25 cellular contexts compared by ENCODE assay signal in genomic region chr15:69987492-69988482, GRCh38.
A peak's percentile ranks its signal among the peaks of the same experiment; 100 is the strongest.
DNase-seq lines count a peak whose midpoint lies in the region; ATAC-seq and TF ChIP-seq lines count a peak whose summit lies in the region.
"Had no signal": no experiment of that assay in that cellular context is flagged by ENCODE, and none has a peak within 500 bp of the region (broad histone marks: within the 10 kb centered on the region; RNA-seq: fewer than 3 reads in every experiment).

No MANE protein-coding gene starts in this region.

- no peaks in the 10 kb centered on the region for H3K79me2 ChIP-seq in mammary epithelial cell (ENCODE audit: insufficient read depth, low read length)

- H3K27me3 ChIP-seq in breast epithelium (no peaks in the 10 kb centered on the region), mammary epithelial cell (ENCODE audit: insufficient read depth, low read length) (peaks cover 5% of the 10 kb centered on the region), Panc1 (ENCODE audit: control insufficient read depth, insufficient read depth, low read length) (no peaks in the 10 kb centered on the region)

- BruUV-seq in mammary epithelial cell (replicated peaks; lab: Mats Ljungman, UMichigan): no TSS peak
- no TSS peak for BruUV-seq in Panc1 (replicated peaks; lab: Mats Ljungman, UMichigan)

- dilution Hi-C loops in mammary epithelial cell (cut with HindIII; ENCODE audit: low sequenced_read_pairs): no loop called here

- POLR2A ChIA-PET in Panc1 (lab: Charles Lee): no interaction called here

- H3K4me3 ChIP-seq in breast epithelium: no peak overlapping the region
- H3K4me3 ChIP-seq in mammary epithelial cell (replicated peaks in 1 of 3; ENCODE audit: insufficient read depth in 1 of 3, low read depth in 2 of 3, low read length in 3 of 3): no peak overlapping the region
- H3K4me3 ChIP-seq in Panc1 (ENCODE audit: low read depth in 2 of 2, low read length in 2 of 2): no peak overlapping the region
- H3K4me3 ChIP-seq: BLaER1 treated with 17β-estradiol and CSF1 and Interleukin-3, amounts not matched to agents 10 nM and 100 nM; GM23248; K562 had no signal

- 80% methylated on average over 9 of the region's 9 CpGs for WGBS in mammary epithelial cell (ENCODE audit: low coverage, missing lambda C conversion rate)

- H3K9me3 Mint-ChIP-seq in activated T-helper 2 cell treated with anti-CD3 and anti-CD28 coated beads, Interferon-gamma antibody, Interleukin-2, Interleukin-4, amounts not matched to agents 10 μg/mL and 5 μg/mL and 100 μg/mL, durations not matched to agents 14 hours and 24 hours and 36 hours: no peaks in the 10 kb centered on the region
- H3K9me3 Mint-ChIP-seq: activated CD4-positive, alpha-beta T cell treated with anti-CD3 and anti-CD28 coated beads, Interleukin-2, amount 10 ng/mL, durations not matched to agents 7 days and 5 days; dendritic cell treated with granulocyte-macrophage colony-stimulating factor and Interleukin-4, amounts not matched to agents 40 ng/mL and 50 ng/mL, for 4 days; nephron; T-helper 2 cell treated with Interferon-gamma antibody and Interleukin-4, amounts not matched to agents 5 μg/mL and 100 μg/mL, for 36 hours had no signal

- H3K27ac Mint-ChIP-seq in activated T-helper 2 cell treated with anti-CD3 and anti-CD28 coated beads, Interferon-gamma antibody, Interleukin-2, Interleukin-4, amounts not matched to agents 10 μg/mL and 5 μg/mL and 100 μg/mL, durations not matched to agents 14 hours and 24 hours and 36 hours: no peak overlapping the region
- H3K27ac Mint-ChIP-seq: activated CD4-positive, alpha-beta T cell treated with anti-CD3 and anti-CD28 coated beads, Interleukin-2, amount 10 ng/mL, durations not matched to agents 7 days and 5 days; dendritic cell treated with granulocyte-macrophage colony-stimulating factor and Interleukin-4, amounts not matched to agents 40 ng/mL and 50 ng/mL, for 4 days; nephron; T-helper 2 cell treated with Interferon-gamma antibody and Interleukin-4, amounts not matched to agents 5 μg/mL and 100 μg/mL, for 36 hours had no signal

- H3K4me1 ChIP-seq in breast epithelium (no peaks in the 10 kb centered on the region), mammary epithelial cell (ENCODE audit: insufficient read depth, low read length) (no peaks in the 10 kb centered on the region), Panc1 (ENCODE audit: control insufficient read depth, insufficient read depth, low read length) (peaks cover 55% of the 10 kb centered on the region)

- H3K4me3 Mint-ChIP-seq in activated T-helper 2 cell treated with anti-CD3 and anti-CD28 coated beads, Interferon-gamma antibody, Interleukin-2, Interleukin-4, amounts not matched to agents 10 μg/mL and 5 μg/mL and 100 μg/mL, durations not matched to agents 14 hours and 24 hours and 36 hours (ENCODE audit: low read depth): no peak overlapping the region
- H3K4me3 Mint-ChIP-seq: activated CD4-positive, alpha-beta T cell treated with anti-CD3 and anti-CD28 coated beads, Interleukin-2, amount 10 ng/mL, durations not matched to agents 7 days and 5 days; dendritic cell treated with granulocyte-macrophage colony-stimulating factor and Interleukin-4, amounts not matched to agents 40 ng/mL and 50 ng/mL, for 4 days; nephron; T-helper 2 cell treated with Interferon-gamma antibody and Interleukin-4, amounts not matched to agents 5 μg/mL and 100 μg/mL, for 36 hours had no signal

- H3K27ac ChIP-seq in breast epithelium (peak overlapping the region; percentile 3 to 17), mammary epithelial cell (ENCODE audit: insufficient read depth, low read depth, low read length) (no peak overlapping the region), Panc1 (ENCODE audit: low read length) (peak overlapping the region; percentile 89)
- H3K27ac ChIP-seq: BLaER1 treated with 17β-estradiol and CSF1 and Interleukin-3, amounts not matched to agents 10 nM and 100 nM; GM23248 had no signal

- H3K4me1 Mint-ChIP-seq in activated T-helper 2 cell treated with anti-CD3 and anti-CD28 coated beads, Interferon-gamma antibody, Interleukin-2, Interleukin-4, amounts not matched to agents 10 μg/mL and 5 μg/mL and 100 μg/mL, durations not matched to agents 14 hours and 24 hours and 36 hours (ENCODE audit: low read depth): no peaks in the 10 kb centered on the region
- H3K4me1 Mint-ChIP-seq: activated CD4-positive, alpha-beta T cell treated with anti-CD3 and anti-CD28 coated beads, Interleukin-2, amount 10 ng/mL, durations not matched to agents 7 days and 5 days had no signal

- H3K9me3 ChIP-seq in breast epithelium (no peaks in the 10 kb centered on the region), mammary epithelial cell (replicated peaks; ENCODE audit: insufficient read depth, low read length) (no peaks in the 10 kb centered on the region), Panc1 (ENCODE audit: control insufficient read depth, insufficient read depth, low read depth, low read length) (no peaks in the 10 kb centered on the region)
- H3K9me3 ChIP-seq: BLaER1 treated with 17β-estradiol and CSF1 and Interleukin-3, amounts not matched to agents 10 nM and 100 nM had no signal

- no peak overlapping the region for H2AFZ ChIP-seq in mammary epithelial cell (ENCODE audit: low read depth, low read length)
- H2AFZ ChIP-seq: GM23248 had no signal

- H4K20me1 ChIP-seq in mammary epithelial cell (ENCODE audit: insufficient read depth, low read length): no peaks in the 10 kb centered on the region

- CTCF ChIA-PET in mammary epithelial cell (lab: Charles Lee; ENCODE audit: low non-redundant PET) (no interaction called here), Panc1 (lab: Charles Lee) (no interaction called here)

- H3K36me3 ChIP-seq in breast epithelium (no peaks in the 10 kb centered on the region), mammary epithelial cell (ENCODE audit: insufficient read depth, low read length) (no peaks in the 10 kb centered on the region), Panc1 (ENCODE audit: control insufficient read depth, insufficient read depth, low read length) (no peaks in the 10 kb centered on the region)
- H3K36me3 ChIP-seq: BLaER1 treated with 17β-estradiol and CSF1 and Interleukin-3, amounts not matched to agents 10 nM and 100 nM had no signal

- no peaks in the 10 kb centered on the region for H3K36me3 Mint-ChIP-seq in activated T-helper 2 cell treated with anti-CD3 and anti-CD28 coated beads, Interferon-gamma antibody, Interleukin-2, Interleukin-4, amounts not matched to agents 10 μg/mL and 5 μg/mL and 100 μg/mL, durations not matched to agents 14 hours and 24 hours and 36 hours (ENCODE audit: low read depth)

- ATAC-seq in Panc1 (peak; percentile 86), HG02763 (IDR thresholded peaks at IDR 0.05; ENCODE audit: unreplicated experiment) (no peak)
- ATAC-seq: K562, right cardiac atrium had no signal

- H3K27me3 Mint-ChIP-seq in activated T-helper 2 cell treated with anti-CD3 and anti-CD28 coated beads, Interferon-gamma antibody, Interleukin-2, Interleukin-4, amounts not matched to agents 10 μg/mL and 5 μg/mL and 100 μg/mL, durations not matched to agents 14 hours and 24 hours and 36 hours (ENCODE audit: low read depth): peaks cover 10% of the 10 kb centered on the region

- TF ChIP-seq POLR2A in breast epithelium (IDR thresholded peaks at IDR 0.05): no peak

- intact Hi-C loops in breast epithelium (cut with DNase I; ENCODE audit: low total_unique reads): no loop called here
- intact Hi-C loops in mammary epithelial cell (cut with micrococcal nuclease): no loop called here
- intact Hi-C loops in Panc1 (cut with micrococcal nuclease; ENCODE audit: unreplicated experiment): no loop called here
- intact Hi-C loops in activated T-helper 2 cell treated with anti-CD3 and anti-CD28 coated beads, Interferon-gamma antibody, Interleukin-2, Interleukin-4, amounts not matched to agents 10 μg/mL and 5 μg/mL and 100 μg/mL, durations not matched to agents 14 hours and 24 hours and 36 hours (cut with micrococcal nuclease): no loop called here

- TF ChIP-seq CTCF in breast epithelium (IDR thresholded peaks at IDR 0.05) (no peak), mammary epithelial cell (conservative IDR thresholded peaks at IDR 0.05 in 1 of 2, IDR thresholded peaks at IDR 0.05 in 1 of 2; ENCODE audit: extremely low read depth in 1 of 2, insufficient read depth in 1 of 2, low read depth in 1 of 2, low read length in 2 of 2) (no peak), Panc1 (IDR thresholded peaks at IDR 0.05) (no peak)

- no peak overlapping the region for H3K4me2 ChIP-seq in mammary epithelial cell (ENCODE audit: insufficient read depth, low read depth, low read length)
- H3K4me2 ChIP-seq: BLaER1 treated with 17β-estradiol and CSF1 and Interleukin-3, amounts not matched to agents 10 nM and 100 nM had no signal

- H3K9ac ChIP-seq in mammary epithelial cell (ENCODE audit: insufficient read depth, low read length): no peak overlapping the region
- H3K9ac ChIP-seq: BLaER1 treated with 17β-estradiol and CSF1 and Interleukin-3, amounts not matched to agents 10 nM and 100 nM; GM23248 had no signal

- no peak for DNase-seq in breast epithelium (ENCODE audit: low spot score in 2 of 2)
- DNase-seq in mammary epithelial cell: no peak
- DNase-seq in LoVo (ENCODE audit: low spot score): peak; percentile 53
- DNase-seq in Panc1 (ENCODE audit: low read depth, low spot score): peak; percentile 39
- peak; percentile 12 for DNase-seq in renal cortical epithelial cell (ENCODE audit: low read depth)
- no peak for DNase-seq in activated T-helper 2 cell treated with anti-CD3 and anti-CD28 coated beads, Interferon-gamma antibody, Interleukin-2, Interleukin-4, amounts not matched to agents 10 μg/mL and 5 μg/mL and 100 μg/mL, durations not matched to agents 14 hours and 24 hours and 36 hours (ENCODE audit: low spot score)
- no peak for DNase-seq in cerebellar cortex (ENCODE audit: low spot score)
- DNase-seq: activated CD4-positive, alpha-beta T cell treated with anti-CD3 and anti-CD28 coated beads, Interleukin-2, amount 10 ng/mL, durations not matched to agents 7 days and 5 days; activated naive CD4-positive, alpha-beta T cell treated with Interleukin-2 at 50 U/mL for 16 hours; activated T-cell treated with anti-CD3 and anti-CD28 coated beads, Interleukin-2, amount 50 U/mL, for 48 hours; GM23248; islet precursor cell; MV-4-11; NCI-H2029 treated with DMSO at 0.1 percent for 48 hours; NCI-H446; right cardiac atrium; stimulated activated CD4-positive, alpha-beta T cell treated with anti-CD3 and anti-CD28 coated beads, Interleukin-12 subunit alpha, Interleukin-12 subunit beta, amount 100 ng/mL, for 4 hours; stimulated activated CD4-positive, alpha-beta T cell treated with anti-CD3 and anti-CD28 coated beads, Interleukin-4, amount 100 ng/mL, for 4 hours; stimulated activated naive CD4-positive, alpha-beta T cell treated with Interleukin-2 at 50 U/mL for 16 hours had no signal

- in situ Hi-C loops in mammary epithelial cell (cut with MboI; ENCODE audit: low sequenced_read_pairs in 2 of 2) (no loop called here), Panc1 (cut with HindIII; ENCODE audit: low pct_unique_long_range_greater_than_20kb, low sequenced_read_pairs) (no loop called here)

Comparison
In these comparisons a context has a peak if more than half of its experiments do, and no peak if none do; other contexts are left out.
1. DNase-seq: peak in LoVo (single experiment), Panc1 (single experiment) and renal cortical epithelial cell (single experiment); none in breast epithelium (0 of 2), mammary epithelial cell (single experiment), activated T-helper 2 cell treated with anti-CD3 and anti-CD28 coated beads, Interferon-gamma antibody, Interleukin-2, Interleukin-4, amounts not matched to agents 10 μg/mL and 5 μg/mL and 100 μg/mL, durations not matched to agents 14 hours and 24 hours and 36 hours (single experiment) and cerebellar cortex (single experiment).